ENCODE assay signal across 25 cellular contexts in the genomic region with DNA sequence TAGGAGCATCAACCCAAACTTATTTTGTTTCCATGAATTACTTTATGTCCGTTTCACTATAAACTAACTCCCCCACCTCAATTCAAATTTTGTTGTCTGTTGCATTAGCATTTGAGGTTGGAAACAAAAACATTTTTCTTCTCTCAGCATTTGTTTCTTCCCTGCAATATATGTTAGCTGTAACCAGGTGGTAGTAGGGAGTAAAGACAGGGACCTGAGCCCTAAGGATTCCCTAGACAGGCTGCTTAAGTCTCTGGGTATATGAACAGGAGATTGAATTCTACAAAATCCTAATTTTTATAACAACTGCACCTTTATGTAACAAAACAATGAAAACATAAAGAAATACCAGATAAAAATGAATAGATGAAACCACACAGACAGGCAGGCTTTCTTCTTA.
"Had no signal": no experiment of that assay in that cellular context is flagged by ENCODE, and none has a peak within 500 bp of the region (broad histone marks: within the 10 kb centered on the region; RNA-seq: fewer than 3 reads in every experiment).

No MANE protein-coding gene starts in this region.

- H3K4me1 ChIP-seq: heart right ventricle, left lung, parathyroid adenoma, right lobe of liver, tibial nerve, upper lobe of left lung had no signal

- H3K4me3 ChIP-seq: dorsolateral prefrontal cortex, heart right ventricle, left lung, neural progenitor cell, right lobe of liver, thoracic aorta, tibial nerve, upper lobe of left lung had no signal

- H3K9ac ChIP-seq: neural progenitor cell, parathyroid adenoma had no signal

- FAIRE-seq: islet of Langerhans, small intestine, urothelium cell line had no signal

- ATAC-seq: esophagus mucosa; heart right ventricle; left cardiac atrium; left lung; naive thymus-derived CD4-positive, alpha-beta T cell; right lobe of liver; stimulated activated naive B cell treated with anti-CD40 and anti-IgM and Interleukin-4, amounts not matched to agents 10 μg/mL and 1 μg/mL and 100 μg/mL, for 72 hours had no signal

- H3K4me2 ChIP-seq: neural progenitor cell had no signal

- H3K79me2 ChIP-seq: parathyroid adenoma had no signal

- DNase-seq: dorsolateral prefrontal cortex; effector CD4-positive, alpha-beta T cell; foreskin melanocyte; glutamatergic neuron; heart right ventricle; hippocampal formation; left cardiac atrium; left lung; mesenchymal stem cell; midbrain; naive thymus-derived CD4-positive, alpha-beta T cell; right lobe of liver; small intestine; stimulated activated CD4-positive, alpha-beta T cell treated with anti-CD3 and anti-CD28 coated beads, Interleukin-15, amount 100 ng/mL, for 24 hours; stimulated activated CD4-positive, alpha-beta T cell treated with anti-CD3 and anti-CD28 coated beads, Interleukin-2, amount 100 ng/mL, for 48 hours; stimulated activated naive B cell treated with anti-CD40 and anti-IgM and Interleukin-4, amounts not matched to agents 10 μg/mL and 1 μg/mL and 100 μg/mL, for 72 hours; upper lobe of left lung had no signal

- H3K27ac ChIP-seq: dorsolateral prefrontal cortex, epithelial cell of prostate, heart right ventricle, left lung, neural progenitor cell, parathyroid adenoma, right lobe of liver, thoracic aorta, tibial nerve, upper lobe of left lung had no signal

- H3K9me3 ChIP-seq: heart right ventricle, left lung, right lobe of liver, thoracic aorta, tibial nerve, upper lobe of left lung had no signal

- H2AFZ ChIP-seq: neural progenitor cell, parathyroid adenoma had no signal

- H3K27me3 ChIP-seq: heart right ventricle, left lung, neural progenitor cell, right lobe of liver, tibial nerve, upper lobe of left lung had no signal

- H3K36me3 ChIP-seq: heart right ventricle, left lung, neural progenitor cell, right lobe of liver, thoracic aorta, tibial nerve, upper lobe of left lung had no signal
